In the genomic region with DNA sequence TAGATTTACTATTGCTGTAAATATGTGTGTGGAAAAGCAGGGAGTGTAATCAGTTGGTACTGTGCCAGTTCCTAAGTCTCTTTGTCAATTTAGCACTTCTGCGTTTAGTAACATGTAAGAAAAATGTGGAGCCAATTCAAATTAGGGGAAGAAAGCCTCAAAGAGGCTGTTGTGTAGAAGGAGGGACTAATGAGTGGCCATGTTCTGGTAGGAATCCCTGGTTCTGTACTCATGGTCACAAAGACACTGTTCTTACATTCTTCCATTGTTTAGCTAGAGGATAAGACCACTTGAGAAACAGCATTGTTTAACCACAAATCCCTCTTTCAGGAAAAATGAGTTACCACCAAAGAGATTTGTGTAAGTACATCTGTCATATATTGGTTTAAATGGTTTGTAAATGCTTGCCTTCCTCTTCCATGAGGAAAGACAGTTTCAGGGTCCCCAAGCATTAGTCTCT, we compare ENCODE assay signal across 16 cellular contexts. TPM values are rescaled to one million over a fixed set of nuclear protein-coding genes. Genes with fewer than 3 reads are reported as not detected.
DNase-seq lines count a peak whose midpoint lies in the region; ATAC-seq and TF ChIP-seq lines count a peak whose summit lies in the region.
"Had no signal": no experiment of that assay in that cellular context is flagged by ENCODE, and none has a peak within 500 bp of the region (broad histone marks: within the 10 kb centered on the region; RNA-seq: fewer than 3 reads in every experiment).

No MANE protein-coding gene starts in this region.

- DNase-seq in HT1080 (ENCODE audit: low read depth) (peak; percentile 74), RKO (ENCODE audit: low spot score) (peak; percentile 40), epithelial cell of esophagus (ENCODE audit: low read depth) (peak; percentile 63), renal cortical epithelial cell (ENCODE audit: low read depth) (peak; percentile 68)
- no peak for DNase-seq in activated T-helper 1 cell treated with anti-CD3 and anti-CD28 coated beads, Interleukin-12 subunit alpha, Interleukin-12 subunit beta, Interleukin-2, Interleukin-4 antibody, amounts not matched to agents 30 ng/mL and 10 ng/mL and 1 ng/mL, durations not matched to agents 14 hours and 24 hours and 36 hours (ENCODE audit: low spot score)
- DNase-seq: activated CD4-positive, alpha-beta T cell treated with anti-CD3 and anti-CD28 coated beads, Interleukin-2, amount 10 ng/mL, durations not matched to agents 7 days and 5 days; body of pancreas; Kasumi-1; NCI-H2171 treated with DMSO at 0.1 percent for 48 hours; occipital lobe; T-helper 17 cell; trophoblast cell had no signal

- H3K27ac Mint-ChIP-seq in activated T-helper 1 cell treated with anti-CD3 and anti-CD28 coated beads, Interleukin-12 subunit alpha, Interleukin-12 subunit beta, Interleukin-2, Interleukin-4 antibody, amounts not matched to agents 30 ng/mL and 10 ng/mL and 1 ng/mL, durations not matched to agents 14 hours and 24 hours and 36 hours, result no peak overlapping the region
- H3K27ac Mint-ChIP-seq: activated CD4-positive, alpha-beta T cell treated with anti-CD3 and anti-CD28 coated beads, Interleukin-2, amount 10 ng/mL, durations not matched to agents 7 days and 5 days; memory B cell; T-helper 17 cell had no signal

- ATAC-seq in GM18502 (IDR thresholded peaks at IDR 0.05; ENCODE audit: poor library complexity, unreplicated experiment) (no peak), GM21528 (IDR thresholded peaks at IDR 0.05; ENCODE audit: low FRiP score, unreplicated experiment) (no peak), GM19023 (IDR thresholded peaks at IDR 0.05; ENCODE audit: unreplicated experiment) (no peak)
- ATAC-seq: body of pancreas, T-helper 17 cell had no signal

- intact Hi-C loops in activated T-helper 1 cell treated with anti-CD3 and anti-CD28 coated beads, Interleukin-12 subunit alpha, Interleukin-12 subunit beta, Interleukin-2, Interleukin-4 antibody, amounts not matched to agents 30 ng/mL and 10 ng/mL and 1 ng/mL, durations not matched to agents 14 hours and 24 hours and 36 hours (cut with micrococcal nuclease), result no loop called here

- H3K4me3 ChIP-seq in epithelial cell of esophagus (ENCODE audit: low read length), result no peak overlapping the region
- H3K4me3 ChIP-seq: body of pancreas had no signal

- no peak for TF ChIP-seq CTCF in epithelial cell of esophagus (IDR thresholded peaks at IDR 0.05; ENCODE audit: insufficient read depth, low read depth, low read length, missing control alignments)

- no peaks in the 10 kb centered on the region for H3K9me3 Mint-ChIP-seq in activated T-helper 1 cell treated with anti-CD3 and anti-CD28 coated beads, Interleukin-12 subunit alpha, Interleukin-12 subunit beta, Interleukin-2, Interleukin-4 antibody, amounts not matched to agents 30 ng/mL and 10 ng/mL and 1 ng/mL, durations not matched to agents 14 hours and 24 hours and 36 hours
- H3K9me3 Mint-ChIP-seq: activated CD4-positive, alpha-beta T cell treated with anti-CD3 and anti-CD28 coated beads, Interleukin-2, amount 10 ng/mL, durations not matched to agents 7 days and 5 days; memory B cell had no signal

- no peak overlapping the region for H3K4me3 Mint-ChIP-seq in activated T-helper 1 cell treated with anti-CD3 and anti-CD28 coated beads, Interleukin-12 subunit alpha, Interleukin-12 subunit beta, Interleukin-2, Interleukin-4 antibody, amounts not matched to agents 30 ng/mL and 10 ng/mL and 1 ng/mL, durations not matched to agents 14 hours and 24 hours and 36 hours
- H3K4me3 Mint-ChIP-seq: activated CD4-positive, alpha-beta T cell treated with anti-CD3 and anti-CD28 coated beads, Interleukin-2, amount 10 ng/mL, durations not matched to agents 7 days and 5 days; memory B cell; T-helper 17 cell had no signal

- peaks cover 28% of the 10 kb centered on the region for H3K27me3 Mint-ChIP-seq in activated T-helper 1 cell treated with anti-CD3 and anti-CD28 coated beads, Interleukin-12 subunit alpha, Interleukin-12 subunit beta, Interleukin-2, Interleukin-4 antibody, amounts not matched to agents 30 ng/mL and 10 ng/mL and 1 ng/mL, durations not matched to agents 14 hours and 24 hours and 36 hours (ENCODE audit: insufficient read depth)

- no peaks in the 10 kb centered on the region for H3K4me1 Mint-ChIP-seq in activated T-helper 1 cell treated with anti-CD3 and anti-CD28 coated beads, Interleukin-12 subunit alpha, Interleukin-12 subunit beta, Interleukin-2, Interleukin-4 antibody, amounts not matched to agents 30 ng/mL and 10 ng/mL and 1 ng/mL, durations not matched to agents 14 hours and 24 hours and 36 hours (ENCODE audit: low read depth)
- H3K4me1 Mint-ChIP-seq: activated CD4-positive, alpha-beta T cell treated with anti-CD3 and anti-CD28 coated beads, Interleukin-2, amount 10 ng/mL, durations not matched to agents 7 days and 5 days; memory B cell had no signal

- no peaks in the 10 kb centered on the region for H3K36me3 Mint-ChIP-seq in activated T-helper 1 cell treated with anti-CD3 and anti-CD28 coated beads, Interleukin-12 subunit alpha, Interleukin-12 subunit beta, Interleukin-2, Interleukin-4 antibody, amounts not matched to agents 30 ng/mL and 10 ng/mL and 1 ng/mL, durations not matched to agents 14 hours and 24 hours and 36 hours (ENCODE audit: low read depth)
- H3K36me3 Mint-ChIP-seq: memory B cell had no signal

RNA-seq across cellular contexts. Expression of a gene that starts 14.9 kb away (rescaled TPM):
- total RNA-seq in HT1080 (2014; rRNA removed; shearing (Covaris generic)), result 12.9 and 13.9 TPM in 2 replicates
- polyA plus RNA-seq in HT1080 (2015; cell fraction: cytosol; rRNA removed), result 11.2 and 13.8 TPM in 2 replicates
- polyA plus RNA-seq in HT1080 (2015; cell fraction: nucleus; rRNA removed), result 36.2 and 36.6 TPM in 2 replicates
- total RNA-seq in renal cortical epithelial cell, result 74.5 and 112 TPM in 2 replicates
- 0.03 and 0.29 TPM in 2 replicates for total RNA-seq in activated T-helper 1 cell treated with anti-CD3 and anti-CD28 coated beads, Interleukin-12 subunit alpha, Interleukin-12 subunit beta, Interleukin-2, Interleukin-4 antibody, amounts not matched to agents 30 ng/mL and 10 ng/mL and 1 ng/mL, durations not matched to agents 14 hours and 24 hours and 36 hours
- total RNA-seq: activated CD4-positive, alpha-beta T cell treated with anti-CD3 and anti-CD28 coated beads, Interleukin-2, amount 10 ng/mL, durations not matched to agents 7 days and 5 days had no signal

Comparison
In these comparisons a context has a peak if more than half of its experiments do, and no peak if none do; other contexts are left out.
1. RNA of a gene that starts 14.9 kb away (total RNA-seq): 74.5 to 112 TPM in renal cortical epithelial cell and 12.9 to 13.9 TPM in HT1080; 0.03 to 0.29 TPM in activated T-helper 1 cell treated with anti-CD3 and anti-CD28 coated beads, Interleukin-12 subunit alpha, Interleukin-12 subunit beta, Interleukin-2, Interleukin-4 antibody, amounts not matched to agents 30 ng/mL and 10 ng/mL and 1 ng/mL, durations not matched to agents 14 hours and 24 hours and 36 hours; every median in the first group is over 10 times any median in the second.